Comparison of ENCODE assay signal across 19 cellular contexts in genomic region chr10:6464862-6465430, GRCh38.
DNase-seq lines count a peak whose midpoint lies in the region; ATAC-seq and TF ChIP-seq lines count a peak whose summit lies in the region.
"Had no signal": no experiment of that assay in that cellular context is flagged by ENCODE, and none has a peak within 500 bp of the region (broad histone marks: within the 10 kb centered on the region; RNA-seq: fewer than 3 reads in every experiment).

No MANE protein-coding gene starts in this region.

- no peak overlapping the region for H2AFZ ChIP-seq in neuronal stem cell (ENCODE audit: low read length)

- no peak for DNase-seq in activated T-cell treated with anti-CD3 and anti-CD28 coated beads, Interleukin-2, amount 50 U/mL, for 24 hours
- no peak for DNase-seq in activated T-cell treated with anti-CD3 and anti-CD28 coated beads, Interleukin-2, amount 50 U/mL, for 4 hours
- DNase-seq in activated T-helper 2 cell treated with anti-CD3 and anti-CD28 coated beads, Interferon-gamma antibody, Interleukin-2, Interleukin-4, amounts not matched to agents 10 μg/mL and 5 μg/mL and 100 μg/mL, durations not matched to agents 14 hours and 24 hours and 36 hours (ENCODE audit: low spot score), result no peak
- DNase-seq in neuronal stem cell (ENCODE audit: low spot score), result no peak
- no peak for DNase-seq in NCI-H226
- no peak for DNase-seq in G401 (ENCODE audit: low spot score)
- DNase-seq in nephron progenitor cell, result no peak
- DNase-seq: ACHN; activated T-cell treated with anti-CD3 and anti-CD28 coated beads, Interleukin-2, amount 50 U/mL, for 72 hours; NCI-H1092; NCI-H1930; NCI-H82; psoas muscle had no signal

- H3K4ac ChIP-seq in neuronal stem cell (ENCODE audit: low read length), result no peak overlapping the region

- no peak overlapping the region for H3K14ac ChIP-seq in neuronal stem cell (ENCODE audit: low read length)

- no peak overlapping the region for H4K91ac ChIP-seq in neuronal stem cell (ENCODE audit: low read depth, low read length, poor library complexity)

- no peak for TF ChIP-seq CTCF in nephron progenitor cell (IDR thresholded peaks at IDR 0.05)

- H3K23ac ChIP-seq in neuronal stem cell (ENCODE audit: low read depth, low read length, poor library complexity), result no peak overlapping the region

- ATAC-seq in activated T-cell treated with anti-CD3 and anti-CD28 coated beads, Interleukin-2, amount 50 U/mL, for 4 hours, result no peak
- ATAC-seq in GM21423 (IDR thresholded peaks at IDR 0.05; ENCODE audit: unreplicated experiment), result peak; percentile 15
- ATAC-seq: HCT116, psoas muscle had no signal

- H3K4me3 ChIP-seq in neuronal stem cell (ENCODE audit: low read length in 2 of 2), result no peak overlapping the region
- H3K4me3 ChIP-seq: psoas muscle, thoracic aorta had no signal

- H3K36me3 ChIP-seq in neuronal stem cell (replicated peaks in 1 of 2; ENCODE audit: control insufficient read depth in 2 of 2, insufficient read depth in 2 of 2, low read length in 2 of 2), result no peaks in the 10 kb centered on the region
- H3K36me3 ChIP-seq: thoracic aorta had no signal

- peaks cover 97% of the 10 kb centered on the region for H3K36me3 Mint-ChIP-seq in activated T-cell treated with anti-CD3 and anti-CD28 coated beads, Interleukin-2, amount 50 U/mL, for 24 hours (ENCODE audit: low read depth)
- peaks cover 54% of the 10 kb centered on the region for H3K36me3 Mint-ChIP-seq in activated T-cell treated with anti-CD3 and anti-CD28 coated beads, Interleukin-2, amount 50 U/mL, for 4 hours (ENCODE audit: insufficient read depth)
- H3K36me3 Mint-ChIP-seq in activated T-helper 2 cell treated with anti-CD3 and anti-CD28 coated beads, Interferon-gamma antibody, Interleukin-2, Interleukin-4, amounts not matched to agents 10 μg/mL and 5 μg/mL and 100 μg/mL, durations not matched to agents 14 hours and 24 hours and 36 hours (ENCODE audit: low read depth), result peaks cover 95% of the 10 kb centered on the region
- H3K36me3 Mint-ChIP-seq in nephron progenitor cell (ENCODE audit: low read depth), result peaks cover 45% of the 10 kb centered on the region

- H3K18ac ChIP-seq in neuronal stem cell (ENCODE audit: low read length), result peak overlapping the region; percentile 11

- no peak overlapping the region for H2BK5ac ChIP-seq in neuronal stem cell (ENCODE audit: low read length)

- in situ Hi-C loops in G401 (cut with HindIII; ENCODE audit: low sequenced_read_pairs), result no loop called here

- H4K8ac ChIP-seq in neuronal stem cell (ENCODE audit: low read depth, low read length), result no peak overlapping the region

- H3K27me3 Mint-ChIP-seq in activated T-cell treated with anti-CD3 and anti-CD28 coated beads, Interleukin-2, amount 50 U/mL, for 24 hours, result no peaks in the 10 kb centered on the region
- no peaks in the 10 kb centered on the region for H3K27me3 Mint-ChIP-seq in activated T-cell treated with anti-CD3 and anti-CD28 coated beads, Interleukin-2, amount 50 U/mL, for 4 hours (ENCODE audit: low read depth)
- H3K27me3 Mint-ChIP-seq in activated T-helper 2 cell treated with anti-CD3 and anti-CD28 coated beads, Interferon-gamma antibody, Interleukin-2, Interleukin-4, amounts not matched to agents 10 μg/mL and 5 μg/mL and 100 μg/mL, durations not matched to agents 14 hours and 24 hours and 36 hours (ENCODE audit: low read depth), result no peaks in the 10 kb centered on the region
- H3K27me3 Mint-ChIP-seq in nephron progenitor cell (ENCODE audit: low read depth, poor library complexity), result no peaks in the 10 kb centered on the region

- no peaks in the 10 kb centered on the region for H3K79me1 ChIP-seq in neuronal stem cell (ENCODE audit: low read depth, low read length)

- no peaks in the 10 kb centered on the region for H3K4me1 ChIP-seq in neuronal stem cell (ENCODE audit: control insufficient read depth in 2 of 2, insufficient read depth in 1 of 2, low read depth in 1 of 2, low read length in 2 of 2)

- intact Hi-C loops in activated T-helper 2 cell treated with anti-CD3 and anti-CD28 coated beads, Interferon-gamma antibody, Interleukin-2, Interleukin-4, amounts not matched to agents 10 μg/mL and 5 μg/mL and 100 μg/mL, durations not matched to agents 14 hours and 24 hours and 36 hours (cut with micrococcal nuclease), result no loop called here

- no peaks in the 10 kb centered on the region for H3K27me3 ChIP-seq in neuronal stem cell (ENCODE audit: control insufficient read depth in 3 of 3, insufficient read depth in 3 of 3, low read depth in 1 of 3, low read length in 3 of 3)

- peak overlapping the region; percentile 19 for H3K27ac Mint-ChIP-seq in activated T-cell treated with anti-CD3 and anti-CD28 coated beads, Interleukin-2, amount 50 U/mL, for 24 hours
- peak overlapping the region; percentile 19 for H3K27ac Mint-ChIP-seq in activated T-helper 2 cell treated with anti-CD3 and anti-CD28 coated beads, Interferon-gamma antibody, Interleukin-2, Interleukin-4, amounts not matched to agents 10 μg/mL and 5 μg/mL and 100 μg/mL, durations not matched to agents 14 hours and 24 hours and 36 hours
- H3K27ac Mint-ChIP-seq in nephron progenitor cell, result no peak overlapping the region
- H3K27ac Mint-ChIP-seq: activated naive CD4-positive, alpha-beta T cell treated with anti-CD3 and anti-CD28 coated beads, Interleukin-2, amount 50 U/mL, for 72 hours; memory B cell had no signal

- no peak overlapping the region for H2BK15ac ChIP-seq in neuronal stem cell (ENCODE audit: low read length)

- H3K4me2 ChIP-seq in neuronal stem cell (ENCODE audit: insufficient read depth, low read length, poor library complexity, severe bottlenecking), result no peak overlapping the region

- H2BK120ac ChIP-seq in neuronal stem cell (ENCODE audit: low read depth, low read length), result no peak overlapping the region

- peaks cover 5% of the 10 kb centered on the region for H3K9me3 Mint-ChIP-seq in activated T-cell treated with anti-CD3 and anti-CD28 coated beads, Interleukin-2, amount 50 U/mL, for 24 hours
- H3K9me3 Mint-ChIP-seq in activated T-cell treated with anti-CD3 and anti-CD28 coated beads, Interleukin-2, amount 50 U/mL, for 4 hours, result peaks cover 6% of the 10 kb centered on the region
- peaks cover 9% of the 10 kb centered on the region for H3K9me3 Mint-ChIP-seq in activated T-helper 2 cell treated with anti-CD3 and anti-CD28 coated beads, Interferon-gamma antibody, Interleukin-2, Interleukin-4, amounts not matched to agents 10 μg/mL and 5 μg/mL and 100 μg/mL, durations not matched to agents 14 hours and 24 hours and 36 hours
- H3K9me3 Mint-ChIP-seq in nephron progenitor cell, result peaks cover 12% of the 10 kb centered on the region

- H2AK5ac ChIP-seq in neuronal stem cell (ENCODE audit: low read depth, low read length), result no peak overlapping the region

- no peak overlapping the region for H3K27ac ChIP-seq in neuronal stem cell (replicated peaks; ENCODE audit: low read length)
- H3K27ac ChIP-seq: psoas muscle, RWPE1, thoracic aorta had no signal

- H3K4me3 Mint-ChIP-seq in activated T-cell treated with anti-CD3 and anti-CD28 coated beads, Interleukin-2, amount 50 U/mL, for 24 hours, result no peak overlapping the region
- H3K4me3 Mint-ChIP-seq in activated T-cell treated with anti-CD3 and anti-CD28 coated beads, Interleukin-2, amount 50 U/mL, for 4 hours, result no peak overlapping the region
- no peak overlapping the region for H3K4me3 Mint-ChIP-seq in activated T-helper 2 cell treated with anti-CD3 and anti-CD28 coated beads, Interferon-gamma antibody, Interleukin-2, Interleukin-4, amounts not matched to agents 10 μg/mL and 5 μg/mL and 100 μg/mL, durations not matched to agents 14 hours and 24 hours and 36 hours (ENCODE audit: low read depth)
- no peak overlapping the region for H3K4me3 Mint-ChIP-seq in nephron progenitor cell
- H3K4me3 Mint-ChIP-seq: memory B cell had no signal

- no peak overlapping the region for H2BK12ac ChIP-seq in neuronal stem cell (ENCODE audit: low read length)

- H3K9me3 ChIP-seq in neuronal stem cell (replicated peaks in 1 of 2; ENCODE audit: control insufficient read depth in 2 of 2, insufficient read depth in 1 of 2, low read depth in 1 of 2, low read length in 2 of 2), result no peaks in the 10 kb centered on the region
- H3K9me3 ChIP-seq: psoas muscle, thoracic aorta had no signal

- no CpG with 5 or more reads among the region's 9 CpGs for WGBS in neuronal stem cell (ENCODE audit: extremely low coverage in 2 of 2, insufficient read length in 2 of 2, insufficient replicate concordance in 1 of 2), 2 donors

- peaks cover 33% of the 10 kb centered on the region for H3K4me1 Mint-ChIP-seq in activated T-cell treated with anti-CD3 and anti-CD28 coated beads, Interleukin-2, amount 50 U/mL, for 24 hours (ENCODE audit: low read depth)
- H3K4me1 Mint-ChIP-seq in activated T-cell treated with anti-CD3 and anti-CD28 coated beads, Interleukin-2, amount 50 U/mL, for 4 hours (ENCODE audit: low read depth), result peaks cover 24% of the 10 kb centered on the region
- H3K4me1 Mint-ChIP-seq in activated T-helper 2 cell treated with anti-CD3 and anti-CD28 coated beads, Interferon-gamma antibody, Interleukin-2, Interleukin-4, amounts not matched to agents 10 μg/mL and 5 μg/mL and 100 μg/mL, durations not matched to agents 14 hours and 24 hours and 36 hours (ENCODE audit: low read depth), result peaks cover 29% of the 10 kb centered on the region
- peaks cover 35% of the 10 kb centered on the region for H3K4me1 Mint-ChIP-seq in nephron progenitor cell
- H3K4me1 Mint-ChIP-seq: memory B cell had no signal

- H3K9ac ChIP-seq in neuronal stem cell (ENCODE audit: low read depth, low read length, poor library complexity), result no peak overlapping the region
